In genomic region chr15:90154246-90154645, GRCh38 we compare ENCODE assay signal across 1 cellular context.
TF ChIP-seq lines count a peak whose summit lies in the region.

No MANE protein-coding gene starts in this region.

TF ChIP-seq in H1, 55 proteins besides CTCF, POLR2A, EP300 and RAD21:
- TF ChIP-seq ZNF274 (IDR thresholded peaks at IDR 0.05; ENCODE audit: borderline replicate concordance, extremely low read depth, low read length) (no peak), USF2 (IDR thresholded peaks at IDR 0.05; ENCODE audit: low read length) (no peak), HDAC2 (IDR thresholded peaks at IDR 0.05; ENCODE audit: borderline replicate concordance in 1 of 2, low read depth in 2 of 2, low read length in 2 of 2) (no peak), SP2 (IDR thresholded peaks at IDR 0.05; ENCODE audit: low read length) (no peak), JUN (IDR thresholded peaks at IDR 0.05; ENCODE audit: low read depth, low read length) (no peak), CHD1 (IDR thresholded peaks at IDR 0.05; ENCODE audit: low read depth, low read length) (no peak), CREB1 (IDR thresholded peaks at IDR 0.05) (no peak), BRCA1 (IDR thresholded peaks at IDR 0.05; ENCODE audit: low read depth, low read length) (no peak), SP4 (IDR thresholded peaks at IDR 0.05; ENCODE audit: low read length) (no peak), TBP (IDR thresholded peaks at IDR 0.05; ENCODE audit: low read depth, low read length) (no peak), KDM5A (IDR thresholded peaks at IDR 0.05; ENCODE audit: low read length) (no peak), RFX5 (IDR thresholded peaks at IDR 0.05; ENCODE audit: borderline replicate concordance, low read depth, low read length) (no peak), HDAC6 (IDR thresholded peaks at IDR 0.05; ENCODE audit: low read depth, low read length) (no peak), JUND (IDR thresholded peaks at IDR 0.05; ENCODE audit: low read length) (no peak), NRF1 (IDR thresholded peaks at IDR 0.05; ENCODE audit: low read depth, low read length) (no peak), CTBP2 (IDR thresholded peaks at IDR 0.05; ENCODE audit: borderline replicate concordance, insufficient read depth, insufficient read length, low read length) (no peak), YY1 (IDR thresholded peaks at IDR 0.05; ENCODE audit: low read depth, low read length) (no peak), SIRT6 (IDR thresholded peaks at IDR 0.05; ENCODE audit: low read length) (no peak), CBX8 (IDR thresholded peaks at IDR 0.05; ENCODE audit: borderline replicate concordance, low read depth, low read length) (no peak)
